Comparison of ENCODE assay signal across 21 cellular contexts in genomic region chr5:81080809-81081460, GRCh38.
"Had no signal": no experiment of that assay in that cellular context is flagged by ENCODE, and none has a peak within 500 bp of the region (broad histone marks: within the 10 kb centered on the region; RNA-seq: fewer than 3 reads in every experiment).

No MANE protein-coding gene starts in this region.

- H3K27me3 Mint-ChIP-seq: activated CD4-positive, alpha-beta memory T cell treated with anti-CD3 and anti-CD28 coated beads for 36 hours; activated CD4-positive, alpha-beta T cell treated with anti-CD3 and anti-CD28 coated beads for 36 hours; activated naive CD8-positive, alpha-beta T cell; stimulated activated memory B cell treated with anti-CD40 and anti-IgM and Interleukin-4, amounts not matched to agents 10 μg/mL and 1 μg/mL and 100 μg/mL, for 72 hours had no signal

- H3K4me1 Mint-ChIP-seq: activated CD4-positive, alpha-beta T cell treated with anti-CD3 and anti-CD28 coated beads for 36 hours; immature natural killer cell; natural killer cell; stimulated activated memory B cell treated with anti-CD40 and anti-IgM and Interleukin-4, amounts not matched to agents 10 μg/mL and 1 μg/mL and 100 μg/mL, for 72 hours; WTC11 had no signal

- H3K9me3 Mint-ChIP-seq: natural killer cell; stimulated activated memory B cell treated with anti-CD40 and anti-IgM and Interleukin-4, amounts not matched to agents 10 μg/mL and 1 μg/mL and 100 μg/mL, for 72 hours had no signal

- H3K27ac Mint-ChIP-seq: activated CD4-positive, alpha-beta memory T cell treated with anti-CD3 and anti-CD28 coated beads for 36 hours; activated CD4-positive, alpha-beta T cell treated with anti-CD3 and anti-CD28 coated beads for 36 hours; activated naive CD8-positive, alpha-beta T cell; activated T-helper 1 cell treated with anti-CD3 and anti-CD28 coated beads, Interleukin-12 subunit alpha, Interleukin-12 subunit beta, Interleukin-2, Interleukin-4 antibody, amounts not matched to agents 30 ng/mL and 10 ng/mL and 1 ng/mL, durations not matched to agents 14 hours and 24 hours and 36 hours; immature natural killer cell; natural killer cell; stimulated activated memory B cell treated with anti-CD40 and anti-IgM and Interleukin-4, amounts not matched to agents 10 μg/mL and 1 μg/mL and 100 μg/mL, for 72 hours; T-helper 2 cell treated with Interferon-gamma antibody and Interleukin-4, amounts not matched to agents 5 μg/mL and 100 μg/mL, for 36 hours; WTC11 had no signal

- H3K9me3 ChIP-seq: gastrocnemius medialis, SK-N-SH, uterus had no signal

- ATAC-seq: activated CD4-positive, alpha-beta T cell treated with anti-CD3 and anti-CD28 coated beads for 36 hours; gastrocnemius medialis; left cardiac atrium; lower lobe of right lung; natural killer cell; psoas muscle; stimulated activated memory B cell treated with anti-CD40 and anti-IgM and Interleukin-4, amounts not matched to agents 10 μg/mL and 1 μg/mL and 100 μg/mL, for 72 hours; WTC11 had no signal

- DNase-seq: activated CD4-positive, alpha-beta memory T cell treated with anti-CD3 and anti-CD28 coated beads for 36 hours; activated CD4-positive, alpha-beta T cell treated with anti-CD3 and anti-CD28 coated beads for 36 hours; activated T-cell treated with anti-CD3 and anti-CD28 coated beads for 4 hours; erythroblast; gastrocnemius medialis; immature natural killer cell; left cardiac atrium; lower lobe of right lung; natural killer cell; psoas muscle; sigmoid colon; SK-N-SH; stimulated activated CD4-positive, alpha-beta T cell treated with anti-CD3 and anti-CD28 coated beads, Interleukin-4, amount 100 ng/mL, for 24 hours; tibial artery had no signal

- H3K4me3 Mint-ChIP-seq: activated CD4-positive, alpha-beta memory T cell treated with anti-CD3 and anti-CD28 coated beads for 36 hours; activated CD4-positive, alpha-beta T cell treated with anti-CD3 and anti-CD28 coated beads for 36 hours; activated naive CD8-positive, alpha-beta T cell; activated T-helper 1 cell treated with anti-CD3 and anti-CD28 coated beads, Interleukin-12 subunit alpha, Interleukin-12 subunit beta, Interleukin-2, Interleukin-4 antibody, amounts not matched to agents 30 ng/mL and 10 ng/mL and 1 ng/mL, durations not matched to agents 14 hours and 24 hours and 36 hours; immature natural killer cell; natural killer cell; stimulated activated memory B cell treated with anti-CD40 and anti-IgM and Interleukin-4, amounts not matched to agents 10 μg/mL and 1 μg/mL and 100 μg/mL, for 72 hours; T-helper 2 cell treated with Interferon-gamma antibody and Interleukin-4, amounts not matched to agents 5 μg/mL and 100 μg/mL, for 36 hours; WTC11 had no signal

- H3K4me2 ChIP-seq: SK-N-SH had no signal

- H3K27ac ChIP-seq: cardiac muscle cell, lower lobe of right lung, psoas muscle, sigmoid colon, tibial artery, uterus had no signal

- H3K4me1 ChIP-seq: gastrocnemius medialis, lower lobe of right lung, psoas muscle, sigmoid colon, tibial artery, uterus had no signal

- H3K36me3 Mint-ChIP-seq: immature natural killer cell; natural killer cell; stimulated activated memory B cell treated with anti-CD40 and anti-IgM and Interleukin-4, amounts not matched to agents 10 μg/mL and 1 μg/mL and 100 μg/mL, for 72 hours had no signal

- H3K4me3 ChIP-seq: cardiac muscle cell, gastrocnemius medialis, lower lobe of right lung, psoas muscle, sigmoid colon, tibial artery, uterus had no signal

- H3K36me3 ChIP-seq: cardiac muscle cell, gastrocnemius medialis, lower lobe of right lung, sigmoid colon, tibial artery, uterus had no signal

- H3K27me3 ChIP-seq: cardiac muscle cell, gastrocnemius medialis, sigmoid colon, tibial artery, uterus had no signal

- H3K9ac ChIP-seq: SK-N-SH had no signal
